ENCODE assay signal across 32 cellular contexts in genomic region chr11:40215605-40216004, GRCh38.
"Had no signal": no experiment of that assay in that cellular context is flagged by ENCODE, and none has a peak within 500 bp of the region (broad histone marks: within the 10 kb centered on the region; RNA-seq: fewer than 3 reads in every experiment).

No MANE protein-coding gene starts in this region.

- H3K4me1 Mint-ChIP-seq: activated naive CD4-positive, alpha-beta T cell treated with anti-CD3 and anti-CD28 coated beads, Interleukin-2, amount 10 ng/mL, durations not matched to agents 7 days and 5 days; activated naive CD8-positive, alpha-beta T cell treated with anti-CD3 and anti-CD28 coated beads, Interleukin-2, amount 10 ng/mL, durations not matched to agents 7 days and 5 days had no signal

- H3K4me1 ChIP-seq: ascending aorta, heart left ventricle, lower lobe of right lung, parathyroid adenoma, right atrium auricular region, transverse colon had no signal

- H3K4me3 Mint-ChIP-seq: activated naive CD4-positive, alpha-beta T cell treated with anti-CD3 and anti-CD28 coated beads, Interleukin-2, amount 10 ng/mL, durations not matched to agents 7 days and 5 days; activated naive CD8-positive, alpha-beta T cell treated with anti-CD3 and anti-CD28 coated beads, Interleukin-2, amount 10 ng/mL, durations not matched to agents 7 days and 5 days; activated T-helper 1 cell treated with anti-CD3 and anti-CD28 coated beads, Interleukin-12 subunit alpha, Interleukin-12 subunit beta, Interleukin-2, Interleukin-4 antibody, amounts not matched to agents 30 ng/mL and 10 ng/mL and 1 ng/mL, durations not matched to agents 14 hours and 24 hours and 36 hours; natural killer cell treated with Interleukin-12 subunit alpha and Interleukin-12 subunit beta and Interleukin-15 and Interleukin-18, amount 100 ng/mL, for 72 hours; T-helper 1 cell treated with Interleukin-12 subunit alpha and Interleukin-12 subunit beta and Interleukin-4 antibody, amounts not matched to agents 30 μg/mL and 1 μg/mL, for 36 hours had no signal

- H3K27ac Mint-ChIP-seq: activated naive CD4-positive, alpha-beta T cell treated with anti-CD3 and anti-CD28 coated beads, Interleukin-2, amount 10 ng/mL, durations not matched to agents 7 days and 5 days; activated naive CD8-positive, alpha-beta T cell treated with anti-CD3 and anti-CD28 coated beads, Interleukin-2, amount 10 ng/mL, durations not matched to agents 7 days and 5 days; activated T-helper 1 cell treated with anti-CD3 and anti-CD28 coated beads, Interleukin-12 subunit alpha, Interleukin-12 subunit beta, Interleukin-2, Interleukin-4 antibody, amounts not matched to agents 30 ng/mL and 10 ng/mL and 1 ng/mL, durations not matched to agents 14 hours and 24 hours and 36 hours; natural killer cell treated with Interleukin-12 subunit alpha and Interleukin-12 subunit beta and Interleukin-15 and Interleukin-18, amount 100 ng/mL, for 72 hours; T-helper 1 cell treated with Interleukin-12 subunit alpha and Interleukin-12 subunit beta and Interleukin-4 antibody, amounts not matched to agents 30 μg/mL and 1 μg/mL, for 36 hours had no signal

- H2AFZ ChIP-seq: parathyroid adenoma had no signal

- H3K27me3 ChIP-seq: ascending aorta, brain microvascular endothelial cell, heart left ventricle, right atrium auricular region, transverse colon had no signal

- H3K27me3 Mint-ChIP-seq: activated naive CD4-positive, alpha-beta T cell treated with anti-CD3 and anti-CD28 coated beads, Interleukin-2, amount 10 ng/mL, durations not matched to agents 7 days and 5 days; activated naive CD8-positive, alpha-beta T cell treated with anti-CD3 and anti-CD28 coated beads, Interleukin-2, amount 10 ng/mL, durations not matched to agents 7 days and 5 days; natural killer cell treated with Interleukin-12 subunit alpha and Interleukin-12 subunit beta and Interleukin-15 and Interleukin-18, amount 100 ng/mL, for 72 hours had no signal

- DNase-seq: activated CD4-positive, alpha-beta T cell treated with anti-CD3 and anti-CD28 coated beads for 48 hours; activated CD4-positive, alpha-beta T cell treated with anti-CD3 and anti-CD28 coated beads, Interleukin-2, amount 50 U/mL, for 48 hours; activated CD8-positive, alpha-beta memory T cell treated with anti-CD3 and anti-CD28 coated beads, Interleukin-2, amount 50 U/mL, for 4 hours; activated effector memory CD4-positive, alpha-beta T cell treated with anti-CD3 and anti-CD28 coated beads, Interleukin-2, amount 50 U/mL, for 16 hours; activated naive CD4-positive, alpha-beta T cell treated with anti-CD3 and anti-CD28 coated beads, Interleukin-2, amount 10 ng/mL, durations not matched to agents 7 days and 5 days; activated naive CD8-positive, alpha-beta T cell treated with anti-CD3 and anti-CD28 coated beads, Interleukin-2, amount 10 ng/mL, durations not matched to agents 7 days and 5 days; activated T-cell treated with anti-CD3 and anti-CD28 coated beads, Interleukin-2, amount 50 U/mL, for 1 hour; brain microvascular endothelial cell; cortex of kidney; foreskin fibroblast; heart left ventricle; lower lobe of right lung; mesendoderm; mucosa of descending colon; occipital lobe; stimulated activated CD4-positive, alpha-beta T cell treated with anti-CD3 and anti-CD28 coated beads, Interleukin-1b, Interleukin-23, amount 100 ng/mL, for 48 hours; stimulated activated CD4-positive, alpha-beta T cell treated with anti-CD3 and anti-CD28 coated beads, Interleukin-4, amount 100 ng/mL, for 4 hours; stimulated activated CD8-positive, alpha-beta memory T cell treated with anti-CD3 and anti-CD28 coated beads, Interleukin-4, amount 100 ng/mL, for 48 hours; stimulated activated naive CD4-positive, alpha-beta T cell; T1000; transverse colon; WERI-Rb-1 had no signal

- H3K4me3 ChIP-seq: ascending aorta, lower lobe of right lung, mucosa of descending colon, right atrium auricular region, smooth muscle cell, transverse colon had no signal

- H3K36me3 Mint-ChIP-seq: activated naive CD4-positive, alpha-beta T cell treated with anti-CD3 and anti-CD28 coated beads, Interleukin-2, amount 10 ng/mL, durations not matched to agents 7 days and 5 days; activated naive CD8-positive, alpha-beta T cell treated with anti-CD3 and anti-CD28 coated beads, Interleukin-2, amount 10 ng/mL, durations not matched to agents 7 days and 5 days had no signal

- ATAC-seq: activated CD4-positive, CD25-positive, alpha-beta regulatory T cell treated with anti-CD3 and anti-CD28 coated beads, Interleukin-2, amount 50 U/mL, for 24 hours; esophagus mucosa; heart left ventricle; left lobe of liver; lower lobe of right lung; mucosa of descending colon; natural killer cell treated with Interleukin-12 subunit alpha and Interleukin-12 subunit beta and Interleukin-15 and Interleukin-18, amount 100 ng/mL, for 72 hours had no signal

- H3K4me2 ChIP-seq: smooth muscle cell had no signal

- H3K79me2 ChIP-seq: parathyroid adenoma had no signal

- H3K36me3 ChIP-seq: ascending aorta, brain microvascular endothelial cell, heart left ventricle, lower lobe of right lung, right atrium auricular region, transverse colon, WERI-Rb-1 had no signal

- H3K27ac ChIP-seq: ascending aorta, brain microvascular endothelial cell, lower lobe of right lung, parathyroid adenoma, transverse colon, WERI-Rb-1 had no signal
